8 cellular contexts compared by ENCODE assay signal in genomic region chr16:66927012-66927436, GRCh38. TPM values are rescaled to one million over a fixed set of nuclear protein-coding genes. Genes with fewer than 3 reads are reported as not detected.
DNase-seq lines count a peak whose midpoint lies in the region; TF ChIP-seq lines count a peak whose summit lies in the region.

No MANE protein-coding gene starts in this region.

- H3K79me2 ChIP-seq in osteoblast (ENCODE audit: insufficient read depth, low read length) = no peaks in the 10 kb centered on the region

- no peak overlapping the region for H3K4me3 ChIP-seq in osteoblast (ENCODE audit: insufficient read depth, low read length)

- H4K20me1 ChIP-seq in osteoblast (ENCODE audit: insufficient read depth, low read length) = no peaks in the 10 kb centered on the region

- peak; percentile 55 for DNase-seq in ELF-1 (ENCODE audit: low read depth, low spot score)
- DNase-seq in NAMALWA (ENCODE audit: low spot score) = peak; percentile 28
- peak; percentile 98 for DNase-seq in osteoblast (ENCODE audit: insufficient read length, low spot score, missing footprints)
- DNase-seq in amniotic stem cell (lab: John Stamatoyannopoulos, UW) = no peak
- DNase-seq in DMS114 treated with DMSO at 0.1 percent for 48 hours (lab: John Stamatoyannopoulos, UW; ENCODE audit: unreplicated experiment) = no peak
- no peak for DNase-seq in activated T-cell treated with anti-CD3 and anti-CD28 coated beads, Interleukin-2, amount 50 U/mL, for 48 hours
- no peak for DNase-seq in stimulated activated CD4-positive, alpha-beta T cell treated with anti-CD3 and anti-CD28 coated beads, Interleukin-12 subunit alpha, Interleukin-12 subunit beta, amount 100 ng/mL, for 4 hours

- intact Hi-C loops in dendritic cell treated with granulocyte-macrophage colony-stimulating factor and Interleukin-4, amounts not matched to agents 40 ng/mL and 50 ng/mL, for 4 days (cut with micrococcal nuclease) = loop anchor here (5.0 kb wide), 1 partner anchor 45 kb away; the partner anchor contains the start of gene PDP2

- H3K4me1 ChIP-seq in osteoblast (ENCODE audit: insufficient read depth, low read length) = peaks cover 47% of the 10 kb centered on the region

- no peaks in the 10 kb centered on the region for H3K36me3 ChIP-seq in osteoblast (ENCODE audit: insufficient read depth, low read length)

- peak overlapping the region; percentile 87 for H3K27ac ChIP-seq in osteoblast (ENCODE audit: low read depth, low read length)

- H3K9me3 ChIP-seq in osteoblast (ENCODE audit: low read depth, low read length) = no peaks in the 10 kb centered on the region

- H3K27ac Mint-ChIP-seq in dendritic cell treated with granulocyte-macrophage colony-stimulating factor and Interleukin-4, amounts not matched to agents 40 ng/mL and 50 ng/mL, for 4 days = peak overlapping the region; percentile 48

- no peaks in the 10 kb centered on the region for H3K9me3 Mint-ChIP-seq in dendritic cell treated with granulocyte-macrophage colony-stimulating factor and Interleukin-4, amounts not matched to agents 40 ng/mL and 50 ng/mL, for 4 days

- H2AFZ ChIP-seq in osteoblast (ENCODE audit: low read length) = peak overlapping the region; percentile 33

- peak overlapping the region; percentile 49 for H3K4me2 ChIP-seq in osteoblast (ENCODE audit: insufficient read depth, low read length)

- no peak overlapping the region for H3K4me3 Mint-ChIP-seq in dendritic cell treated with granulocyte-macrophage colony-stimulating factor and Interleukin-4, amounts not matched to agents 40 ng/mL and 50 ng/mL, for 4 days

- H3K36me3 Mint-ChIP-seq in dendritic cell treated with granulocyte-macrophage colony-stimulating factor and Interleukin-4, amounts not matched to agents 40 ng/mL and 50 ng/mL, for 4 days (ENCODE audit: low read depth) = peaks cover 6% of the 10 kb centered on the region

- H3K27me3 Mint-ChIP-seq in dendritic cell treated with granulocyte-macrophage colony-stimulating factor and Interleukin-4, amounts not matched to agents 40 ng/mL and 50 ng/mL, for 4 days = peaks cover 50% of the 10 kb centered on the region

- peaks cover 22% of the 10 kb centered on the region for H3K27me3 ChIP-seq in osteoblast (ENCODE audit: insufficient read depth, low read length)

- peaks cover 47% of the 10 kb centered on the region for H3K4me1 Mint-ChIP-seq in dendritic cell treated with granulocyte-macrophage colony-stimulating factor and Interleukin-4, amounts not matched to agents 40 ng/mL and 50 ng/mL, for 4 days (ENCODE audit: low read depth)

- no peak for TF ChIP-seq CTCF in osteoblast (IDR thresholded peaks at IDR 0.05; ENCODE audit: extremely low read depth, low read depth, low read length)

RNA-seq across cellular contexts. Expression of gene RRAD, which starts 1.7 kb away (rescaled TPM):
- 3.2 and 4.3 TPM in 2 replicates for total RNA-seq in osteoblast

RNA-seq across cellular contexts. Expression of gene CIAO2B, which starts 7.2 kb away (rescaled TPM):
- total RNA-seq in osteoblast = 90.8 and 97.4 TPM in 2 replicates

RNA-seq across cellular contexts. Expression of gene CES2, which starts 8.3 kb away (rescaled TPM):
- total RNA-seq in osteoblast = 38.6 and 42.3 TPM in 2 replicates

RNA-seq across cellular contexts. Expression of gene CDH16, which starts 8.3 kb away (rescaled TPM):
- not detected in 2 replicates for total RNA-seq in osteoblast

RNA-seq across cellular contexts. Expression of gene CES3, which starts 34.0 kb away (rescaled TPM):
- total RNA-seq in osteoblast = 0.29 TPM in 1 of 2 replicates, not detected in the other

Comparison
In these comparisons a context has a peak if more than half of its experiments do, and no peak if none do; other contexts are left out.
1. DNase-seq: peak in ELF-1 (single experiment), NAMALWA (single experiment) and osteoblast (single experiment); none in amniotic stem cell (single experiment), DMS114 treated with DMSO at 0.1 percent for 48 hours (single experiment), activated T-cell treated with anti-CD3 and anti-CD28 coated beads, Interleukin-2, amount 50 U/mL, for 48 hours (0 of 2) and stimulated activated CD4-positive, alpha-beta T cell treated with anti-CD3 and anti-CD28 coated beads, Interleukin-12 subunit alpha, Interleukin-12 subunit beta, amount 100 ng/mL, for 4 hours (single experiment).